In genomic region chr15:101064795-101065569, GRCh38 we compare ENCODE assay signal across 19 cellular contexts.
DNase-seq lines count a peak whose midpoint lies in the region; ATAC-seq, FAIRE-seq and TF ChIP-seq lines count a peak whose summit lies in the region.
"Had no signal": no experiment of that assay in that cellular context is flagged by ENCODE, and none has a peak within 500 bp of the region (broad histone marks: within the 10 kb centered on the region; RNA-seq: fewer than 3 reads in every experiment).

No MANE protein-coding gene starts in this region.

- peaks cover 26% of the 10 kb centered on the region for H3F3A ChIP-seq in neural progenitor cell (ENCODE audit: low read depth)

- H2AFZ ChIP-seq in H1 (ENCODE audit: low read length), result no peak overlapping the region
- H2AFZ ChIP-seq in neural progenitor cell (replicated peaks), result no peak overlapping the region

- H3K23me2 ChIP-seq in H1 (ENCODE audit: low read depth, low read length), result no peaks in the 10 kb centered on the region; the same call in 1 of the 2 replicates

- peaks cover 0 to 14% (median 0%) of the 10 kb centered on the region in 4 donors for H3K4me1 ChIP-seq in Peyer's patch
- H3K4me1 ChIP-seq in H1 (replicated peaks in 1 of 4; ENCODE audit: control insufficient read depth in 3 of 4, insufficient read depth in 4 of 4, low read length in 3 of 4), result peaks cover 28 to 54% (median 38%) of the 10 kb centered on the region in 4 experiments
- peaks cover 43% of the 10 kb centered on the region for H3K4me1 ChIP-seq in neural progenitor cell
- H3K4me1 ChIP-seq in suprapubic skin, result peaks cover 2% of the 10 kb centered on the region
- no peaks in the 10 kb centered on the region for H3K4me1 ChIP-seq in CD4-positive, alpha-beta memory T cell (ENCODE audit: insufficient read depth, low read length)

- peaks cover 45% of the 10 kb centered on the region for H3K4me1 Mint-ChIP-seq in neural progenitor cell
- H3K4me1 Mint-ChIP-seq in CD4-positive, alpha-beta memory T cell, result no peaks in the 10 kb centered on the region
- H3K4me1 Mint-ChIP-seq: CD4-positive, CD25-positive, alpha-beta regulatory T cell had no signal

- H4K20me1 ChIP-seq in H1 (replicated peaks in 1 of 2; ENCODE audit: control insufficient read depth in 1 of 2, insufficient read depth in 2 of 2, low read length in 2 of 2), result no peaks in the 10 kb centered on the region
- H4K20me1 ChIP-seq in neural progenitor cell (ENCODE audit: low read depth), result no peaks in the 10 kb centered on the region

- CTCF ChIA-PET in H1 (lab: Charles Lee; ENCODE audit: partially characterized antibody), result interaction anchor here (0.9 to 6.0 kb wide), 12 partner anchors 17 to 192 kb away, joined by 3 to 39 read pairs (median 6); no protein-coding TSS in a partner anchor
- CTCF ChIA-PET in CD4-positive, alpha-beta memory T cell (lab: Charles Lee; ENCODE audit: partially characterized antibody), result no interaction called here

- 97% methylated on average over 16 of the region's 19 CpGs; no CpG with 5 or more reads in 1 of the 2 experiments for WGBS in H1 (ENCODE audit: extremely low coverage in 1 of 2, insufficient coverage in 1 of 2, insufficient read length in 1 of 2, insufficient replicate concordance in 2 of 2, low coverage in 1 of 2, low lambda C conversion rate in 2 of 2, missing lambda C conversion rate in 1 of 2), 2 experiments
- 95% methylated on average over 7 of the region's 19 CpGs for WGBS in suprapubic skin

- H3K79me2 ChIP-seq in H1 (ENCODE audit: control insufficient read depth in 1 of 2, insufficient read depth in 2 of 2, low read length in 2 of 2) (no peaks in the 10 kb centered on the region), neural progenitor cell (ENCODE audit: low read depth) (no peaks in the 10 kb centered on the region)

- peak overlapping the region; percentile 12 for H2BK120ac ChIP-seq in H1 (replicated peaks; ENCODE audit: low read depth, low read length)

- no peak overlapping the region for H3K14ac ChIP-seq in H1 (ENCODE audit: insufficient read length)

- FAIRE-seq in H1 (lab: Jason Lieb, UNC), result no peak

- H3K27ac ChIP-seq in Peyer's patch, result no peak overlapping the region
- H3K27ac ChIP-seq in H1 (ENCODE audit: low read depth, low read length), result no peak overlapping the region
- no peak overlapping the region for H3K27ac ChIP-seq in neural progenitor cell
- no peak overlapping the region for H3K27ac ChIP-seq in suprapubic skin
- H3K27ac ChIP-seq in CD4-positive, alpha-beta memory T cell (ENCODE audit: low read depth, low read length), result no peak overlapping the region

- no peak for TF ChIP-seq EP300 in H1 (IDR thresholded peaks at IDR 0.05; ENCODE audit: borderline replicate concordance in 1 of 2, low read depth in 2 of 2, low read length in 2 of 2)
- no peak for TF ChIP-seq EP300 in suprapubic skin (IDR thresholded peaks at IDR 0.05)

- no peak overlapping the region for H4K5ac ChIP-seq in H1 (ENCODE audit: insufficient read length, low read depth, low read length)

- H2BK20ac ChIP-seq in H1 (ENCODE audit: low read length), result peak overlapping the region; percentile 88

- H3K27me3 Mint-ChIP-seq in neural progenitor cell (ENCODE audit: insufficient read depth, low read depth), result peaks cover 4% of the 10 kb centered on the region
- H3K27me3 Mint-ChIP-seq in CD4-positive, alpha-beta memory T cell, result peaks cover 0 to 2% of the 10 kb centered on the region in 2 donors

- DNase-seq in Peyer's patch (peak in 2 of 3 donors; percentile 24 to 38), H1 (ENCODE audit: low read depth in 1 of 2, low spot score in 2 of 2) (no peak), neural progenitor cell (ENCODE audit: low spot score) (no peak), suprapubic skin (ENCODE audit: low spot score in 2 of 2) (peak; percentile 45 to 66), HCEC 1CT (no peak), cortex of kidney (lab: John Stamatoyannopoulos, UW) (no peak)
- DNase-seq in CD4-positive, alpha-beta memory T cell, result no peak
- DNase-seq: ACHN; CD4-positive, CD25-positive, alpha-beta regulatory T cell; EL; KBM-7; MV-4-11; NCI-H1417; NCI-H187 treated with DMSO at 0.1 percent for 48 hours; NCI-H2171 treated with DMSO at 0.1 percent for 48 hours; NCI-H446 treated with DMSO at 0.1 percent for 48 hours; NCI-H774; PC-3 had no signal

- intact Hi-C loops in CD4-positive, alpha-beta memory T cell (cut with micrococcal nuclease), result no loop called here

- H3K36me3 ChIP-seq in Peyer's patch (peaks cover 0 to 45% (median 0%) of the 10 kb centered on the region in 3 donors), H1 (ENCODE audit: control insufficient read depth in 2 of 4, insufficient read depth in 4 of 4, low read length in 3 of 4) (no peaks in the 10 kb centered on the region), neural progenitor cell (no peaks in the 10 kb centered on the region), suprapubic skin (peaks cover 74% of the 10 kb centered on the region)
- H3K36me3 ChIP-seq in CD4-positive, alpha-beta memory T cell (ENCODE audit: insufficient read depth, low read length), result no peaks in the 10 kb centered on the region

- H2BK5ac ChIP-seq in H1 (ENCODE audit: low read depth, low read length), result peak overlapping the region; percentile 100; the same call in 1 of the 2 replicates

- peak overlapping the region; percentile 75 for H3K18ac ChIP-seq in H1 (ENCODE audit: extremely low read depth, low read length)

- no peak for TF ChIP-seq RAD21 in H1 (IDR thresholded peaks at IDR 0.05 in 1 of 2, conservative IDR thresholded peaks at IDR 0.05 in 1 of 2; ENCODE audit: low read depth in 2 of 2, low read length in 2 of 2)

- no peak overlapping the region for H3K23ac ChIP-seq in H1 (ENCODE audit: insufficient read length)

- TF ChIP-seq CTCF in Peyer's patch (IDR thresholded peaks at IDR 0.05) (no peak), H1 (IDR thresholded peaks at IDR 0.05; ENCODE audit: control extremely low read depth in 1 of 3, insufficient read depth in 1 of 3, low read depth in 1 of 3, low read length in 3 of 3) (no peak), neural progenitor cell (IDR thresholded peaks at IDR 0.05) (no peak), suprapubic skin (IDR thresholded peaks at IDR 0.05) (no peak)

- peak overlapping the region; percentile 57 for H3K27ac Mint-ChIP-seq in neural progenitor cell
- H3K27ac Mint-ChIP-seq in CD4-positive, alpha-beta memory T cell, result no peak overlapping the region
- H3K27ac Mint-ChIP-seq: CD4-positive, CD25-positive, alpha-beta regulatory T cell had no signal

- no peaks in the 10 kb centered on the region for H3K36me3 Mint-ChIP-seq in neural progenitor cell
- no peaks in the 10 kb centered on the region for H3K36me3 Mint-ChIP-seq in CD4-positive, alpha-beta memory T cell
- H3K36me3 Mint-ChIP-seq: CD4-positive, CD25-positive, alpha-beta regulatory T cell had no signal

- no peak for TF ChIP-seq POLR2A in Peyer's patch (IDR thresholded peaks at IDR 0.05)
- no peak for TF ChIP-seq POLR2A in H1 (IDR thresholded peaks at IDR 0.05; ENCODE audit: control extremely low read depth in 1 of 2, low read depth in 2 of 2, low read length in 2 of 2)
- no peak for TF ChIP-seq POLR2A in suprapubic skin (IDR thresholded peaks at IDR 0.05)

- H3K9ac ChIP-seq in H1 (replicated peaks in 1 of 4; ENCODE audit: extremely low read depth in 1 of 4, low read depth in 3 of 4, low read length in 3 of 4) (no peak overlapping the region), neural progenitor cell (no peak overlapping the region)

- peak overlapping the region; percentile 99; the same call in 1 of the 2 replicates for H2BK12ac ChIP-seq in H1 (ENCODE audit: low read depth, low read length)

- peaks cover 2% of the 10 kb centered on the region for H3K9me3 Mint-ChIP-seq in neural progenitor cell
- peaks cover 0 to under 1% (median 0%) of the 10 kb centered on the region in 8 donors for H3K9me3 Mint-ChIP-seq in CD4-positive, alpha-beta memory T cell
- H3K9me3 Mint-ChIP-seq: CD4-positive, CD25-positive, alpha-beta regulatory T cell had no signal

- H2BK15ac ChIP-seq in H1 (ENCODE audit: low read length), result peak overlapping the region; percentile 73; the same call in 1 of the 2 replicates

- peak overlapping the region; percentile 88 for H4K91ac ChIP-seq in H1 (replicated peaks; ENCODE audit: insufficient read length, low read length)

- H3K4ac ChIP-seq in H1 (replicated peaks; ENCODE audit: insufficient read length, low read depth, low read length), result peak overlapping the region; percentile 75

- no peaks in the 10 kb centered on the region for H3K27me3 ChIP-seq in Peyer's patch
- no peaks in the 10 kb centered on the region for H3K27me3 ChIP-seq in H1 (replicated peaks in 1 of 4; ENCODE audit: control insufficient read depth in 3 of 4, extremely low read depth in 1 of 4, insufficient read depth in 3 of 4, low read length in 3 of 4)
- no peaks in the 10 kb centered on the region for H3K27me3 ChIP-seq in neural progenitor cell
- H3K27me3 ChIP-seq in suprapubic skin, result no peaks in the 10 kb centered on the region
- no peaks in the 10 kb centered on the region for H3K27me3 ChIP-seq in CD4-positive, alpha-beta memory T cell (ENCODE audit: insufficient read depth, low read length)

- no peak for ATAC-seq in HG03520 (IDR thresholded peaks at IDR 0.05; ENCODE audit: unreplicated experiment)
- ATAC-seq: PC-3 had no signal

- H3K9me3 ChIP-seq in Peyer's patch, result no peaks in the 10 kb centered on the region
- H3K9me3 ChIP-seq in H1 (ENCODE audit: insufficient read depth in 2 of 2, low read depth in 1 of 2, low read length in 1 of 2), result no peaks in the 10 kb centered on the region
- H3K9me3 ChIP-seq in neural progenitor cell (ENCODE audit: low read depth), result no peaks in the 10 kb centered on the region
- H3K9me3 ChIP-seq in suprapubic skin, result no peaks in the 10 kb centered on the region
- no peaks in the 10 kb centered on the region for H3K9me3 ChIP-seq in CD4-positive, alpha-beta memory T cell (ENCODE audit: control insufficient read depth in 1 of 2, low read length in 2 of 2)

- H4K8ac ChIP-seq in H1 (ENCODE audit: extremely low read depth, insufficient read depth, low read length), result peak overlapping the region; percentile 72

- peak overlapping the region; percentile 79; the same call in 1 of the 2 replicates for H2AK5ac ChIP-seq in H1 (ENCODE audit: low read depth, low read length)

- H3K4me2 ChIP-seq in H1 (ENCODE audit: insufficient read depth in 1 of 2, low read depth in 2 of 2, low read length in 2 of 2) (no peak overlapping the region), neural progenitor cell (no peak overlapping the region)

- H3K4me3 Mint-ChIP-seq in neural progenitor cell, result no peak overlapping the region
- no peak overlapping the region for H3K4me3 Mint-ChIP-seq in CD4-positive, alpha-beta memory T cell
- H3K4me3 Mint-ChIP-seq: CD4-positive, CD25-positive, alpha-beta regulatory T cell had no signal

- no peaks in the 10 kb centered on the region for H3K79me1 ChIP-seq in H1 (ENCODE audit: low read depth, low read length)

- POLR2A ChIA-PET in H1 (lab: Charles Lee; ENCODE audit: partially characterized antibody), result interaction anchor here (1.3 to 1.6 kb wide), 2 partner anchors 18 kb away, joined by 3 to 4 read pairs; no protein-coding TSS in a partner anchor
- POLR2A ChIA-PET in CD4-positive, alpha-beta memory T cell (lab: Charles Lee; ENCODE audit: partially characterized antibody), result no interaction called here

- no peak overlapping the region for H3K56ac ChIP-seq in H1 (replicated peaks; ENCODE audit: insufficient read length, low read depth, low read length)

- H3K4me3 ChIP-seq in Peyer's patch (no peak overlapping the region), H1 (ENCODE audit: extremely low read depth in 1 of 4, insufficient read depth in 2 of 4, low read depth in 3 of 4, low read length in 4 of 4) (no peak overlapping the region), neural progenitor cell (no peak overlapping the region), suprapubic skin (no peak overlapping the region)
- no peak overlapping the region for H3K4me3 ChIP-seq in CD4-positive, alpha-beta memory T cell (ENCODE audit: low read length in 2 of 2)

Comparison
In these comparisons a context has a peak if more than half of its experiments do, and no peak if none do; other contexts are left out.
1. DNase-seq: peak in Peyer's patch (2 of 3) and suprapubic skin (2 of 2); none in H1 (0 of 2), neural progenitor cell (single experiment), HCEC 1CT (single experiment), cortex of kidney (single experiment) and CD4-positive, alpha-beta memory T cell (0 of 5).